In genomic region chr16:648071-648785, GRCh38 we compare ENCODE assay signal across 6 cellular contexts. TPM values are rescaled to one million over a fixed set of nuclear protein-coding genes. Genes with fewer than 3 reads are reported as not detected.
DNase-seq lines count a peak whose midpoint lies in the region; ATAC-seq, FAIRE-seq and TF ChIP-seq lines count a peak whose summit lies in the region.

No MANE protein-coding gene starts in this region.

- DNase-seq in NOMO-1 treated with DMSO at 0.1 percent for 48 hours (lab: John Stamatoyannopoulos, UW; ENCODE audit: unreplicated experiment): peak; percentile 38
- DNase-seq in chondrocyte (ENCODE audit: low spot score): no peak
- DNase-seq in pancreas: peak; percentile 85 to 91 (median 86)
- DNase-seq in SKM-1 (lab: John Stamatoyannopoulos, UW; ENCODE audit: unreplicated experiment): no peak

- peaks cover 0 to 4% (median 0%) of the 10 kb centered on the region in 3 donors for H3K36me3 ChIP-seq in pancreas

- no peaks in the 10 kb centered on the region for H3K9me3 Mint-ChIP-seq in chondrocyte (ENCODE audit: low read depth)

- TF ChIP-seq POLR2A in GM18505 (IDR thresholded peaks at IDR 0.05; ENCODE audit: borderline replicate concordance, extremely low read depth, insufficient read depth, insufficient read length): peak; percentile 41

- intact Hi-C loops in pancreas (cut with DNase I): no loop called here

- peak overlapping the region; percentile 74 to 91 (median 86) for H3K27ac ChIP-seq in pancreas

- peak overlapping the region; percentile 86 for H3K27ac Mint-ChIP-seq in chondrocyte (ENCODE audit: unreplicated experiment)

- no peaks in the 10 kb centered on the region for H3K27me3 Mint-ChIP-seq in chondrocyte (ENCODE audit: low read depth)

- 19 to 24% methylated on average over 24 to 25 of the region's 25 CpGs for WGBS in pancreas, 2 donors

- H3K36me3 Mint-ChIP-seq in chondrocyte (ENCODE audit: low read depth): no peaks in the 10 kb centered on the region

- H3K4me3 Mint-ChIP-seq in chondrocyte (ENCODE audit: unreplicated experiment): peak overlapping the region; percentile 77

- H3K4me1 Mint-ChIP-seq in chondrocyte (ENCODE audit: low read depth): peaks cover 12% of the 10 kb centered on the region

- H3K9me3 ChIP-seq in pancreas: no peaks in the 10 kb centered on the region

- H3K4me3 ChIP-seq in pancreas: peak overlapping the region; percentile 59 to 86 (median 70)

- H3K27me3 ChIP-seq in pancreas: no peaks in the 10 kb centered on the region

- peaks cover 23 to 30% (median 29%) of the 10 kb centered on the region in 3 donors for H3K4me1 ChIP-seq in pancreas

- TF ChIP-seq CTCF in chondrocyte (IDR thresholded peaks at IDR 0.05) (peak; percentile 66), pancreas (IDR thresholded peaks at IDR 0.05) (peak in 3 of 4 donors; percentile 23 to 46 (median 30))

- no peak for ATAC-seq in GM18505 (IDR thresholded peaks at IDR 0.05; ENCODE audit: unreplicated experiment)
- peak; percentile 57 to 76 (median 70) for ATAC-seq in pancreas
- no peak for ATAC-seq in HG03442 (IDR thresholded peaks at IDR 0.05; ENCODE audit: unreplicated experiment)

- no peak for FAIRE-seq in pancreas (lab: Jason Lieb, UNC)

RNA-seq across cellular contexts. Expression of gene WDR90, which starts 0.9 kb away (rescaled TPM):
- total RNA-seq in chondrocyte: 17.0 to 36.6 TPM (median 19.2 TPM) in 3 replicates
- 10 to 100 TPM; 14.7 to 23.4 (median 19.3) TPM for total RNA-seq in pancreas
- polyA plus RNA-seq in pancreas: 10 to 100 TPM; 85.5 to 91.3 TPM

RNA-seq across cellular contexts. Expression of gene MCRIP2, which starts 6.6 kb away (rescaled TPM):
- 10.4 to 16.9 TPM (median 15.3 TPM) in 3 replicates for total RNA-seq in chondrocyte
- total RNA-seq in pancreas: 10 to 100 TPM; 19.0 to 33.9 (median 21.9) TPM
- polyA plus RNA-seq in pancreas: 10 to 100 TPM; 65.1 to 89.3 TPM

RNA-seq across cellular contexts. Expression of gene METTL26, which starts 12.1 kb away (rescaled TPM):
- total RNA-seq in chondrocyte (58.9 to 68.5 TPM (median 68.1 TPM) in 3 replicates), pancreas (10 to 100 TPM; 18.8 to 32.3 (median 24.4) TPM)
- 100 to 1,000 TPM in 1 of 2 donors, 10 to 100 TPM in 1; 87.6 to 130 TPM for polyA plus RNA-seq in pancreas

RNA-seq across cellular contexts. Expression of gene WFIKKN1, which starts 17.4 kb away (rescaled TPM):
- total RNA-seq in chondrocyte (0.36 to 0.56 TPM (median 0.47 TPM) in 3 replicates), pancreas (1 to 10 TPM in 3 of 6 donors, under 1 TPM in 3; 0.75 to 2.0 (median 1.2) TPM)
- 10 to 100 TPM in 1 of 2 donors, 1 to 10 TPM in 1; 2.6 to 13.8 TPM for polyA plus RNA-seq in pancreas

RNA-seq across cellular contexts. Expression of gene RHOT2, which starts 19.7 kb away (rescaled TPM):
- 101 to 109 TPM (median 106 TPM) in 3 replicates for total RNA-seq in chondrocyte
- 10 to 100 TPM; 33.5 to 66.2 (median 45.6) TPM for total RNA-seq in pancreas
- polyA plus RNA-seq in pancreas: 100 to 1,000 TPM; 260 to 265 TPM

Comparison
In these comparisons a context has a peak if more than half of its experiments do, and no peak if none do; other contexts are left out.
1. ATAC-seq: peak in pancreas (4 of 4); none in GM18505 (single experiment) and HG03442 (single experiment).
2. DNase-seq: peak in NOMO-1 treated with DMSO at 0.1 percent for 48 hours (single experiment) and pancreas (6 of 6); none in chondrocyte (single experiment) and SKM-1 (single experiment).